Comparison of ENCODE assay signal across 13 cellular contexts in genomic region chr4:153036931-153037330, GRCh38.
A peak's percentile ranks its signal among the peaks of the same experiment; 100 is the strongest.
DNase-seq lines count a peak whose midpoint lies in the region; ATAC-seq and TF ChIP-seq lines count a peak whose summit lies in the region.
"Had no signal": no experiment of that assay in that cellular context is flagged by ENCODE, and none has a peak within 500 bp of the region (broad histone marks: within the 10 kb centered on the region; RNA-seq: fewer than 3 reads in every experiment).

No MANE protein-coding gene starts in this region.

- peaks cover 1% of the 10 kb centered on the region for H3K9me3 ChIP-seq in aorta (ENCODE audit: control insufficient read depth, low read length)

- no peak for ATAC-seq in aorta (ENCODE audit: low FRiP score)

- intact Hi-C loops in aorta (cut with DNase I): no loop called here

- no peaks in the 10 kb centered on the region for H3K4me1 ChIP-seq in aorta (ENCODE audit: control insufficient read depth in 1 of 2, insufficient read depth in 2 of 2, low read length in 2 of 2)

- H3K36me3 ChIP-seq in aorta (ENCODE audit: control insufficient read depth in 1 of 2, insufficient read depth in 2 of 2, low read length in 1 of 2): no peaks in the 10 kb centered on the region

- H3K4me3 ChIP-seq in epithelial cell of esophagus (ENCODE audit: low read length) (no peak overlapping the region), aorta (ENCODE audit: low read length in 2 of 2) (no peak overlapping the region)

- POLR2A ChIA-PET in RWPE1 (lab: Yijun Ruan, JAX; ENCODE audit: low non-redundant PET): no interaction called here

- H3K27me3 ChIP-seq in aorta (ENCODE audit: control insufficient read depth in 1 of 2, insufficient read depth in 2 of 2, low read length in 1 of 2): no peaks in the 10 kb centered on the region

- DNase-seq in COLO829 (ENCODE audit: low spot score) (peak; percentile 75), RWPE1 (ENCODE audit: low spot score) (peak; percentile 34), epithelial cell of esophagus (ENCODE audit: low read depth) (peak; percentile 81), kidney tubule cell (ENCODE audit: low spot score) (peak; percentile 4), GM19240 (ENCODE audit: insufficient read length, low spot score) (no peak), NOMO-1 treated with dmso at 0.1 percent for 144 hours (lab: John Stamatoyannopoulos, UW; ENCODE audit: unreplicated experiment) (no peak), T1000 (lab: John Stamatoyannopoulos, UW) (no peak), aorta (no peak)
- DNase-seq: NCI-H1436, NCI-H2081, NCI-H345, SHP77 treated with DMSO at 0.1 percent for 48 hours had no signal

- CTCF ChIA-PET in RWPE1 (lab: Yijun Ruan, JAX): interaction anchor here (0.6 kb wide), 2 partner anchors 619 to 1483 kb away, joined by 3 to 5 read pairs; no protein-coding TSS in a partner anchor

- 66 to 72% methylated on average over 4 of the region's 4 CpGs for WGBS in aorta, 2 donors

- H3K27ac ChIP-seq in RWPE1 (no peak overlapping the region), aorta (ENCODE audit: low read depth in 1 of 2, low read length in 2 of 2) (no peak overlapping the region)
- H3K27ac ChIP-seq: C4-2B had no signal

- TF ChIP-seq CTCF in RWPE1 (conservative IDR thresholded peaks at IDR 0.05; ENCODE audit: low read depth) (no peak), epithelial cell of esophagus (IDR thresholded peaks at IDR 0.05; ENCODE audit: insufficient read depth, low read depth, low read length, missing control alignments) (no peak)

Comparison
In these comparisons a context has a peak if more than half of its experiments do, and no peak if none do; other contexts are left out.
1. DNase-seq: peak in COLO829 (single experiment), RWPE1 (single experiment), epithelial cell of esophagus (single experiment) and kidney tubule cell (single experiment); none in GM19240 (single experiment), NOMO-1 treated with dmso at 0.1 percent for 144 hours (single experiment), T1000 (single experiment) and aorta (0 of 2).